In the genomic region with DNA sequence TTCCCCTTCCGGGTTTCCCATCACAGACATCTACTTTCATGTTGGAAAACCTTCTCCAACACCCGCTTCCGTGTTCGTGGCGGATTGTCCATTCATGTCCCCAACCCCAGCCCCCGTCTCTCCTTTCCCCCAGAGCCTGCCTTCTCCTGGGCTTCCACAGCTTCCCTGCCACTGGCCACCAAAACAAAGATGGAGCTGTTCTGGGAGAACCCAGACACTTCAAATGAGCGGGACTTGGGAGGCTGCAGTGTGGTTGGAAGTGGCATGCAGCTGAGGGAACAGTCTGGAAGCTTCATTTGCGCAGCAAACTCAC, we compare ENCODE assay signal across 1 cellular context.
TF ChIP-seq lines count a peak whose summit lies in the region.

No MANE protein-coding gene starts in this region.

TF ChIP-seq in SK-N-SH treated with all-trans-retinoic acid at 6 μM for 48 hours, 23 proteins besides CTCF, POLR2A, EP300 and RAD21 (continued from another document):
- TF ChIP-seq, protein P1, sequence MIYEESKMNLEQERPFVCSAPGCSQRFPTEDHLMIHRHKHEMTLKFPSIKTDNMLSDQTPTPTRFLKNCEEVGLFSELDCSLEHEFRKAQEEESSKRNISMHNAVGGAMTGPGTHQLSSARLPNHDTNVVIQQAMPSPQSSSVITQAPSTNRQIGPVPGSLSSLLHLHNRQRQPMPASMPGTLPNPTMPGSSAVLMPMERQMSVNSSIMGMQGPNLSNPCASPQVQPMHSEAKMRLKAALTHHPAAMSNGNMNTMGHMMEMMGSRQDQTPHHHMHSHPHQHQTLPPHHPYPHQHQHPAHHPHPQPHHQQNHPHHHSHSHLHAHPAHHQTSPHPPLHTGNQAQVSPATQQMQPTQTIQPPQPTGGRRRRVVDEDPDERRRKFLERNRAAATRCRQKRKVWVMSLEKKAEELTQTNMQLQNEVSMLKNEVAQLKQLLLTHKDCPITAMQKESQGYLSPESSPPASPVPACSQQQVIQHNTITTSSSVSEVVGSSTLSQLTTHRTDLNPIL (CRISPR knock-in tag; IDR thresholded peaks at IDR 0.05; ENCODE audit: low read depth) = no peak
